ENCODE assay signal across 2 cellular contexts in genomic region chr7:8005279-8005678, GRCh38.
TF ChIP-seq lines count a peak whose summit lies in the region.

No MANE protein-coding gene starts in this region.

TF ChIP-seq in liver, 16 proteins besides CTCF, POLR2A, EP300 and RAD21:
- TF ChIP-seq SP1 (IDR thresholded peaks at IDR 0.05) (peak; percentile 16), NR2F2 (IDR thresholded peaks at IDR 0.05) (no peak)

TF ChIP-seq in HepG2, 621 proteins besides CTCF, POLR2A, EP300 and RAD21 (continued from another document):
- TF ChIP-seq ZNF354B (CRISPR knock-in tag; IDR thresholded peaks at IDR 0.05), result no peak
- TF ChIP-seq ZBTB4 (CRISPR knock-in tag; IDR thresholded peaks at IDR 0.05; ENCODE audit: borderline replicate concordance), result no peak
- no peak for TF ChIP-seq ZNF280D (CRISPR knock-in tag; IDR thresholded peaks at IDR 0.05)
- TF ChIP-seq ZNF136 (CRISPR knock-in tag; IDR thresholded peaks at IDR 0.05; ENCODE audit: low read depth), result no peak
- no peak for TF ChIP-seq ZNF484 (CRISPR knock-in tag; IDR thresholded peaks at IDR 0.05; ENCODE audit: borderline replicate concordance, low read depth)
- TF ChIP-seq ZNF558 (CRISPR knock-in tag; IDR thresholded peaks at IDR 0.05; ENCODE audit: borderline replicate concordance), result no peak
- TF ChIP-seq ZNF597 (CRISPR knock-in tag; IDR thresholded peaks at IDR 0.05), result no peak
- no peak for TF ChIP-seq ZFP90 (CRISPR knock-in tag; IDR thresholded peaks at IDR 0.05; ENCODE audit: borderline replicate concordance)
- no peak for TF ChIP-seq FIP1L1 (IDR thresholded peaks at IDR 0.05; ENCODE audit: borderline replicate concordance, insufficient read depth, low read depth, low read length)
- TF ChIP-seq ELF1 (CRISPR knock-in tag; IDR thresholded peaks at IDR 0.05), result no peak
- TF ChIP-seq THYN1 (CRISPR knock-in tag; IDR thresholded peaks at IDR 0.05; ENCODE audit: borderline replicate concordance, low read depth), result no peak
- TF ChIP-seq ATF6 (CRISPR knock-in tag; conservative IDR thresholded peaks at IDR 0.05), result no peak
- no peak for TF ChIP-seq ZNF124 (CRISPR knock-in tag; IDR thresholded peaks at IDR 0.05)
- TF ChIP-seq SNAPC5 (CRISPR knock-in tag; IDR thresholded peaks at IDR 0.05; ENCODE audit: borderline replicate concordance), result no peak
- TF ChIP-seq HIC2 (CRISPR knock-in tag; IDR thresholded peaks at IDR 0.05; ENCODE audit: low read depth), result no peak
- TF ChIP-seq SNAPC4 (CRISPR knock-in tag; IDR thresholded peaks at IDR 0.05), result no peak
- TF ChIP-seq ELF3 (CRISPR knock-in tag; IDR thresholded peaks at IDR 0.05), result no peak
- no peak for TF ChIP-seq STAT5B (CRISPR knock-in tag; IDR thresholded peaks at IDR 0.05)
